In the genomic region with DNA sequence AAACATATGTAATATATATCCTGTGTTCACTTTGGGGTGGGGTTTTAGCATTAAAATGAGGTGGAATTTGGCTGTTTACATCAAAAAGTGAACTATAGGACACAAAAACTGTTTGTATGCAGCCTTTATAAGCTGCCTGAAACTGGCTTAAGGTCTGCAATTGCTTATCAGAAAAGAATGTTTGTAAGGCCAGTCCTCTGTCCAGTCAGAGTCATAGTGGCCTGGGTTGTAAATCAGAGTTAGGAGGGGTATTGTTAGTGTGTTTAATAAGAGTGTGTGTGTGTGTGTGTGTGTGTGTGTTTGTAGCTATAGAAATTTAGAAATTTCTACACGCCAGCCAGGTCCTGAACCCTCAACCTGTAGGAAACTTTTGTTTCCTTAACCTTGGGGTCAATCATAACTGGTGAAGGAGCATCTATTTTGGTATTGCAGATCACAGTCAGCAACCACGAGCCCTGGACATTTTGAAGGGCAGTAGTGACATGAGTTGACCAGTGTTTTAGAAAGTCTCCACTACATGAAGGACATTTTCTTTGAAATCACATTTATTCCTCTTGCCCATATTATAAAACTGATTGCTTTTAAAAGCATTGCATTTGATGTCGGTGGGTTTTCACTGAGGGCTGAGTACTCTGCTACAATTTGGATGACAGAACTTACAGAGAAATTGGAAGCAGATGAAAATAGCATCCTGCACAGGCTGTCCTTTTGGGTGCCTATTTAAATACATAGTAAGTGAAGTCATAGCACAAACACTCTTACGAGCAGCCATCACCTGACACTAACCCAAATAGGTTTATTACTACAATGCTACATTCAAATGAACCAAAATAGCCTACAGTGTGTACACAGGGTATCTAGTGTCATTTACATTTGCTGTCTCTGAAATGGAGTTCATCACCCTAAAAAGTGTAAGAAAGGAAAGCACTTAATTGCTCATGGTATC, we compare ENCODE assay signal across 18 cellular contexts. TPM values are rescaled to one million over a fixed set of nuclear protein-coding genes. Genes with fewer than 3 reads are reported as not detected.
A peak's percentile ranks its signal among the peaks of the same experiment; 100 is the strongest.
DNase-seq lines count a peak whose midpoint lies in the region; ATAC-seq and TF ChIP-seq lines count a peak whose summit lies in the region.
"Had no signal": no experiment of that assay in that cellular context is flagged by ENCODE, and none has a peak within 500 bp of the region (broad histone marks: within the 10 kb centered on the region; RNA-seq: fewer than 3 reads in every experiment).

No MANE protein-coding gene starts in this region.

- WGBS in right cardiac atrium: 59% methylated on average over 4 of the region's 4 CpGs

- H3K27ac Mint-ChIP-seq in activated naive CD8-positive, alpha-beta T cell treated with anti-CD3 and anti-CD28 coated beads, Interleukin-2, amount 50 U/mL, for 24 hours: no peak overlapping the region
- H3K27ac Mint-ChIP-seq: CD8-positive, alpha-beta T cell; T-helper 2 cell treated with Interferon-gamma antibody and Interleukin-4, amounts not matched to agents 5 μg/mL and 100 μg/mL, for 36 hours had no signal

- H3K36me3 ChIP-seq in WERI-Rb-1: no peaks in the 10 kb centered on the region

- H3K4me3 ChIP-seq in HL-60 (replicated peaks; ENCODE audit: insufficient read depth, low read length): no peak overlapping the region
- H3K4me3 ChIP-seq in right cardiac atrium (ENCODE audit: low read length): no peak overlapping the region
- H3K4me3 ChIP-seq in WERI-Rb-1 (ENCODE audit: low read depth, low read length): no peak overlapping the region

- H3K9me3 Mint-ChIP-seq in activated naive CD8-positive, alpha-beta T cell treated with anti-CD3 and anti-CD28 coated beads, Interleukin-2, amount 50 U/mL, for 24 hours: no peaks in the 10 kb centered on the region
- H3K9me3 Mint-ChIP-seq: CD8-positive, alpha-beta T cell; T-helper 2 cell treated with Interferon-gamma antibody and Interleukin-4, amounts not matched to agents 5 μg/mL and 100 μg/mL, for 36 hours had no signal

- H3K27me3 Mint-ChIP-seq in activated naive CD8-positive, alpha-beta T cell treated with anti-CD3 and anti-CD28 coated beads, Interleukin-2, amount 50 U/mL, for 24 hours: peaks cover 4% of the 10 kb centered on the region

- H3K27me3 ChIP-seq in HL-60 (ENCODE audit: insufficient read depth, poor library complexity, severe bottlenecking): no peaks in the 10 kb centered on the region
- no peaks in the 10 kb centered on the region for H3K27me3 ChIP-seq in right cardiac atrium (ENCODE audit: control insufficient read depth, insufficient read depth)
- H3K27me3 ChIP-seq in WERI-Rb-1 (ENCODE audit: insufficient read depth, low read depth, severe bottlenecking): no peaks in the 10 kb centered on the region

- H3K27ac ChIP-seq in HL-60 (replicated peaks): peak overlapping the region; percentile 55
- H3K27ac ChIP-seq in right cardiac atrium (ENCODE audit: low read length): peak overlapping the region; percentile 39
- no peak overlapping the region for H3K27ac ChIP-seq in WERI-Rb-1
- H3K27ac ChIP-seq: parathyroid adenoma had no signal

- H3K4me1 ChIP-seq in right cardiac atrium (ENCODE audit: control insufficient read depth, insufficient read depth, low read length): peaks cover 3% of the 10 kb centered on the region
- H3K4me1 ChIP-seq: parathyroid adenoma had no signal

- peak; percentile 48 for DNase-seq in A172 (ENCODE audit: low spot score)
- DNase-seq in HL-60 (ENCODE audit: low read depth in 1 of 2, low spot score in 1 of 2): no peak
- peak; percentile 55 for DNase-seq in NCI-H774 (lab: John Stamatoyannopoulos, UW)
- DNase-seq in right cardiac atrium: no peak
- DNase-seq in WERI-Rb-1: no peak
- DNase-seq in activated naive CD8-positive, alpha-beta T cell treated with anti-CD3 and anti-CD28 coated beads, Interleukin-2, amount 50 U/mL, for 24 hours: no peak
- no peak for DNase-seq in nucleus accumbens (lab: John Stamatoyannopoulos, UW)
- DNase-seq: activated gamma-delta T cell; CD8-positive, alpha-beta T cell; dermis blood vessel endothelial cell; KBM-7; kidney; SIG-M5; stimulated activated naive CD8-positive, alpha-beta T cell treated with anti-CD3 and anti-CD28 coated beads, Interleukin-15, Interleukin-2, amounts not matched to agents 100 U/mL and 50 U/mL, for 24 hours had no signal

- H3K4me3 Mint-ChIP-seq in activated naive CD8-positive, alpha-beta T cell treated with anti-CD3 and anti-CD28 coated beads, Interleukin-2, amount 50 U/mL, for 24 hours: no peak overlapping the region
- H3K4me3 Mint-ChIP-seq: CD8-positive, alpha-beta T cell; T-helper 2 cell treated with Interferon-gamma antibody and Interleukin-4, amounts not matched to agents 5 μg/mL and 100 μg/mL, for 36 hours had no signal

- H3K4me1 Mint-ChIP-seq in activated naive CD8-positive, alpha-beta T cell treated with anti-CD3 and anti-CD28 coated beads, Interleukin-2, amount 50 U/mL, for 24 hours: peaks cover 7% of the 10 kb centered on the region

- intact Hi-C loops in right cardiac atrium (cut with DNase I): no loop called here

- H3K36me3 Mint-ChIP-seq in activated naive CD8-positive, alpha-beta T cell treated with anti-CD3 and anti-CD28 coated beads, Interleukin-2, amount 50 U/mL, for 24 hours (ENCODE audit: low read depth): no peaks in the 10 kb centered on the region
- H3K36me3 Mint-ChIP-seq: CD8-positive, alpha-beta T cell had no signal

- TF ChIP-seq CTCF in HL-60 (IDR thresholded peaks at IDR 0.05; ENCODE audit: insufficient read depth, low read length): no peak
- TF ChIP-seq CTCF in WERI-Rb-1 (IDR thresholded peaks at IDR 0.05; ENCODE audit: low read depth, low read length): no peak

- peak; percentile 89 for ATAC-seq in right cardiac atrium
- ATAC-seq in HG03095 (IDR thresholded peaks at IDR 0.05; ENCODE audit: unreplicated experiment): no peak
- ATAC-seq in activated naive CD8-positive, alpha-beta T cell treated with anti-CD3 and anti-CD28 coated beads, Interleukin-2, amount 50 U/mL, for 24 hours: no peak
- ATAC-seq: activated CD4-positive, CD25-positive, alpha-beta regulatory T cell treated with anti-CD3 and anti-CD28 coated beads, Interleukin-2, amount 50 U/mL, for 24 hours; CD8-positive, alpha-beta T cell had no signal

- H3K9me3 ChIP-seq in right cardiac atrium (ENCODE audit: control insufficient read depth, low read length) (no peaks in the 10 kb centered on the region), WERI-Rb-1 (ENCODE audit: severe bottlenecking) (no peaks in the 10 kb centered on the region)

RNA-seq across cellular contexts. Expression of a gene that starts 11.2 kb away (rescaled TPM):
- 34.1 and 72.2 TPM in 2 replicates for total RNA-seq in A172 (2014; rRNA removed; shearing (Covaris generic))
- 1 to 10 TPM in 3 of 4 donors, under 1 TPM in 1; 0.48 to 2.4 (median 1.5) TPM for total RNA-seq in right cardiac atrium
- polyA plus RNA-seq in right cardiac atrium: 0.16 TPM

Comparison
In these comparisons a context has a peak if more than half of its experiments do, and no peak if none do; other contexts are left out.
1. DNase-seq: peak in A172 (single experiment) and NCI-H774 (single experiment); none in HL-60 (0 of 2), right cardiac atrium (0 of 3), WERI-Rb-1 (single experiment), activated naive CD8-positive, alpha-beta T cell treated with anti-CD3 and anti-CD28 coated beads, Interleukin-2, amount 50 U/mL, for 24 hours (single experiment) and nucleus accumbens (0 of 56).
2. ATAC-seq: peak in right cardiac atrium (2 of 2); none in HG03095 (single experiment) and activated naive CD8-positive, alpha-beta T cell treated with anti-CD3 and anti-CD28 coated beads, Interleukin-2, amount 50 U/mL, for 24 hours (single experiment).
3. RNA of a gene that starts 11.2 kb away (total RNA-seq): 34.1 to 72.2 TPM in A172; 0.48 to 2.4 TPM in right cardiac atrium; every median in the first group is over 10 times any median in the second.